1 cellular context compared by ENCODE assay signal in the genomic region with DNA sequence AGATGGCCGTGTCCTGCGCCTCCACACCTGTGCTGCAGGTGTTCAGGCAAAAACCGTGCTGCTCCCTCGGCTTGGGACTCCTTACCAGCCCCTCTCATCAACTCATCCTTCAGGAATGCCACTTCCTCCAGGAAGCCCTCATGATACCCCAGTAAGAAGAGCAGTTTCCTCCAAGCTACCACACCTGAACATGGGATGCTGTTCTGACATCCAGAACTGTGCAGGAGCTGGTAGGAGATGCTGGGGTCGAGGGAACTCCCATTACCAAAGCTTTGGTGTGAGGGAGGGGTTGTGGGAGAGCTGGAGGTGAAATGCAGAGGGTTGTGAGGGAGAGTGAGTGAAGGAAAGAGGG.
A peak's percentile ranks its signal among the peaks of the same experiment; 100 is the strongest.
TF ChIP-seq lines count a peak whose summit lies in the region.

No MANE protein-coding gene starts in this region.

TF ChIP-seq in HepG2, 621 proteins besides CTCF, POLR2A, EP300 and RAD21:
- TF ChIP-seq ZFP36 (IDR thresholded peaks at IDR 0.05; ENCODE audit: borderline replicate concordance, low read depth, low read length, partially characterized antibody) (peak; percentile 82), DNMT1 (CRISPR knock-in tag; IDR thresholded peaks at IDR 0.05) (no peak)
